ENCODE assay signal across 1 cellular context in the genomic region with DNA sequence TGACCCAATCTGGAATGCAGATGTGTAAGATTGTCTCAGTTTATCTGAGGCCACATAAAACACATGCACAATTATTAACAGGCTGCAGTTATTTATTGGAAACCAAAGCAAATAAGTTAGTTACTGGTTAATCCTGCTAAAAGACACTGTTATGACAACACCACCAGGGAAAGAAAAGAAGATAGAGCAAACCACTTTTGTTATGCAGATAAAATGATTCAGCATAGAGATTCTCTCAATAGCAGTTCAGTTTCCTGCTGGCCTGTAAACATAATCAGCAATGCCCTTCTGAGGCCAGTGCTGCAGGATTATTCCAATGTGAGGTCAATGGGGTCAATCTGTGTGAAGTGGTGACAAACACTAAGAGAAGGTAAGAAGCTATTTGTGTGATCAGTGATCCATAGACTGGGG.
TF ChIP-seq lines count a peak whose summit lies in the region.

No MANE protein-coding gene starts in this region.

TF ChIP-seq in K562, 482 proteins besides CTCF, POLR2A, EP300 and RAD21 (continued from another document):
- TF ChIP-seq, protein P1, sequence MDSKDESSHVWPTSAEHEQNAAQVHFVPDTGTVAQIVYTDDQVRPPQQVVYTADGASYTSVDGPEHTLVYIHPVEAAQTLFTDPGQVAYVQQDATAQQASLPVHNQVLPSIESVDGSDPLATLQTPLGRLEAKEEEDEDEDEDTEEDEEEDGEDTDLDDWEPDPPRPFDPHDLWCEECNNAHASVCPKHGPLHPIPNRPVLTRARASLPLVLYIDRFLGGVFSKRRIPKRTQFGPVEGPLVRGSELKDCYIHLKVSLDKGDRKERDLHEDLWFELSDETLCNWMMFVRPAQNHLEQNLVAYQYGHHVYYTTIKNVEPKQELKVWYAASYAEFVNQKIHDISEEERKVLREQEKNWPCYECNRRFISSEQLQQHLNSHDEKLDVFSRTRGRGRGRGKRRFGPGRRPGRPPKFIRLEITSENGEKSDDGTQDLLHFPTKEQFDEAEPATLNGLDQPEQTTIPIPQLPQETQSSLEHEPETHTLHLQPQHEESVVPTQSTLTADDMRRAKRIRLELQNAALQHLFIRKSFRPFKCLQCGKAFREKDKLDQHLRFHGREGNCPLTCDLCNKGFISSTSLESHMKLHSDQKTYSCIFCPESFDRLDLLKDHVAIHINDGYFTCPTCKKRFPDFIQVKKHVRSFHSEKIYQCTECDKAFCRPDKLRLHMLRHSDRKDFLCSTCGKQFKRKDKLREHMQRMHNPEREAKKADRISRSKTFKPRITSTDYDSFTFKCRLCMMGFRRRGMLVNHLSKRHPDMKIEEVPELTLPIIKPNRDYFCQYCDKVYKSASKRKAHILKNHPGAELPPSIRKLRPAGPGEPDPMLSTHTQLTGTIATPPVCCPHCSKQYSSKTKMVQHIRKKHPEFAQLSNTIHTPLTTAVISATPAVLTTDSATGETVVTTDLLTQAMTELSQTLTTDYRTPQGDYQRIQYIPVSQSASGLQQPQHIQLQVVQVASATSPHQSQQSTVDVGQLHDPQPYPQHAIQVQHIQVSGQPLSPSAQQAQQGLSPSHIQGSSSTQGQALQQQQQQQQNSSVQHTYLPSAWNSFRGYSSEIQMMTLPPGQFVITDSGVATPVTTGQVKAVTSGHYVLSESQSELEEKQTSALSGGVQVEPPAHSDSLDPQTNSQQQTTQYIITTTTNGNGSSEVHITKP (IDR thresholded peaks at IDR 0.05; ENCODE audit: partially characterized antibody) = peak; percentile 44
